ENCODE assay signal across 1 cellular context in the genomic region with DNA sequence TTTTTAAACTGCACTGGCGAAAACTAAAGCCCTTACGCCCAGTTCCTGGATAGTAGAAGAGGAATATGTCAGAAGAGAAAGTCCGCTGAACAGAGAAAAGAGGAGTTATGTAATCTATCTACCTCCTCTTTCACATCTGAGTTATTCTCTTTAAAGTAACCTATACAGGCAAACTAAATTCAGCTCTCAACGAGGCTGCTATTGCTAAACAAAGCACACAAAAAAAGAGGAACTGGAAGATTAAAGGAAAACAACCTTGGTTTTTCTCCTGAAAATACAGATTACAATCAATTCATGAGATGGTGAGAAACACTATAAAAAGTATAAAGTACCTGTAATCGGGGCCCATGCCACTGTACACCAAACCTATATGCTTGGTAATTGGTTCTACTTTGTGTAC.
TF ChIP-seq lines count a peak whose summit lies in the region.

No MANE protein-coding gene starts in this region.

TF ChIP-seq in H1, 55 proteins besides CTCF, POLR2A, EP300 and RAD21:
- no peak for TF ChIP-seq KDM4A (IDR thresholded peaks at IDR 0.05; ENCODE audit: low read depth, low read length, severe bottlenecking)
- no peak for TF ChIP-seq JUN (IDR thresholded peaks at IDR 0.05; ENCODE audit: low read depth, low read length)
- no peak for TF ChIP-seq POU5F1 (IDR thresholded peaks at IDR 0.05; ENCODE audit: low read depth, low read length)
- no peak for TF ChIP-seq TAF7 (optimal IDR thresholded peaks at IDR 0.05; ENCODE audit: borderline replicate concordance, low read depth, low read length)
- no peak for TF ChIP-seq KDM5A (IDR thresholded peaks at IDR 0.05; ENCODE audit: low read length)
- no peak for TF ChIP-seq JUND (IDR thresholded peaks at IDR 0.05; ENCODE audit: low read length)
- TF ChIP-seq BCL11A (IDR thresholded peaks at IDR 0.05; ENCODE audit: low read depth in 2 of 2, low read length in 2 of 2): no peak
- no peak for TF ChIP-seq YY1 (IDR thresholded peaks at IDR 0.05; ENCODE audit: low read depth, low read length)
- no peak for TF ChIP-seq SUZ12 (IDR thresholded peaks at IDR 0.05; ENCODE audit: low read length)
- no peak for TF ChIP-seq SIN3A (conservative IDR thresholded peaks at IDR 0.05 in 1 of 2, IDR thresholded peaks at IDR 0.05 in 1 of 2; ENCODE audit: low read depth in 1 of 2, low read length in 2 of 2)
- no peak for TF ChIP-seq SAP30 (IDR thresholded peaks at IDR 0.05; ENCODE audit: insufficient read depth, insufficient replicate concordance, low read length)
- TF ChIP-seq, protein P1, sequence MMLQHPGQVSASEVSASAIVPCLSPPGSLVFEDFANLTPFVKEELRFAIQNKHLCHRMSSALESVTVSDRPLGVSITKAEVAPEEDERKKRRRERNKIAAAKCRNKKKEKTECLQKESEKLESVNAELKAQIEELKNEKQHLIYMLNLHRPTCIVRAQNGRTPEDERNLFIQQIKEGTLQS (IDR thresholded peaks at IDR 0.05; ENCODE audit: insufficient read depth, low read depth, low read length): no peak
TF ChIP-seq in H1: peak in this region for 0.
